ENCODE assay signal across 16 cellular contexts in genomic region chr9:124295097-124295794, GRCh38. TPM values are rescaled to one million over a fixed set of nuclear protein-coding genes. Genes with fewer than 3 reads are reported as not detected.
DNase-seq lines count a peak whose midpoint lies in the region; ATAC-seq and TF ChIP-seq lines count a peak whose summit lies in the region.
"Had no signal": no experiment of that assay in that cellular context is flagged by ENCODE, and none has a peak within 500 bp of the region (broad histone marks: within the 10 kb centered on the region; RNA-seq: fewer than 3 reads in every experiment).

No MANE protein-coding gene starts in this region.

- no peak overlapping the region for H3K4me3 Mint-ChIP-seq in nephron progenitor cell
- H3K4me3 Mint-ChIP-seq in Calu3 (ENCODE audit: low read depth, unreplicated experiment), result no peak overlapping the region
- peak overlapping the region in 1 of 2 donors; percentile 37 for H3K4me3 Mint-ChIP-seq in stimulated activated naive CD8-positive, alpha-beta T cell treated with anti-CD3 and anti-CD28 coated beads, Interleukin-15, amount 100 ng/mL, for 72 hours
- H3K4me3 Mint-ChIP-seq: activated CD4-positive, alpha-beta T cell treated with anti-CD3 and anti-CD28 coated beads for 36 hours; CD4-positive, alpha-beta T cell; central memory CD8-positive, alpha-beta T cell had no signal

- ATAC-seq in stimulated activated naive CD8-positive, alpha-beta T cell treated with anti-CD3 and anti-CD28 coated beads, Interleukin-15, amount 100 ng/mL, for 72 hours, result no peak
- ATAC-seq: activated CD4-positive, alpha-beta T cell treated with anti-CD3 and anti-CD28 coated beads for 36 hours; HCT116 had no signal

- CTCF ChIA-PET in Calu3 (lab: Charles Lee), result interaction anchor here (0.9 kb wide), 1 partner anchor 35 kb away, joined by 3 read pairs; no protein-coding TSS in a partner anchor

- H3K9me3 ChIP-seq in DOHH2 (ENCODE audit: control insufficient read depth, insufficient read depth, low read length) (no peaks in the 10 kb centered on the region), esophagus squamous epithelium (no peaks in the 10 kb centered on the region), MG63 (no peaks in the 10 kb centered on the region)
- H3K9me3 ChIP-seq: psoas muscle had no signal

- no peaks in the 10 kb centered on the region for H3F3A ChIP-seq in DOHH2 (ENCODE audit: control insufficient read depth, insufficient read depth)

- no peaks in the 10 kb centered on the region for H3K79me2 ChIP-seq in DOHH2 (ENCODE audit: control insufficient read depth, low read length)

- H3K36me3 ChIP-seq in DOHH2 (ENCODE audit: control insufficient read depth, low read length) (no peaks in the 10 kb centered on the region), esophagus squamous epithelium (no peaks in the 10 kb centered on the region), MG63 (peaks cover 46% of the 10 kb centered on the region)

- DNase-seq in MV-4-11 (lab: John Stamatoyannopoulos, UW), result peak; percentile 40
- no peak for DNase-seq in esophagus squamous epithelium (lab: John Stamatoyannopoulos, UW)
- peak; percentile 29 for DNase-seq in nephron progenitor cell
- DNase-seq in MG63, result no peak
- no peak for DNase-seq in Calu3
- no peak for DNase-seq in stimulated activated naive CD8-positive, alpha-beta T cell treated with anti-CD3 and anti-CD28 coated beads, Interleukin-15, amount 100 ng/mL, for 72 hours
- no peak for DNase-seq in NCI-H1930 (lab: John Stamatoyannopoulos, UW)
- DNase-seq: activated CD4-positive, alpha-beta T cell treated with anti-CD3 and anti-CD28 coated beads for 36 hours; activated effector memory CD4-positive, alpha-beta T cell treated with Interleukin-2 at 50 U/mL for 16 hours; CD4-positive, alpha-beta T cell; kidney; psoas muscle; SIG-M5 had no signal

- H4K20me1 ChIP-seq in DOHH2 (ENCODE audit: control insufficient read depth, insufficient read depth, low read depth, low read length), result peaks cover 9% of the 10 kb centered on the region; the same call in 1 of the 2 replicates

- H3K36me3 Mint-ChIP-seq in nephron progenitor cell (ENCODE audit: low read depth) (no peaks in the 10 kb centered on the region), Calu3 (ENCODE audit: insufficient read depth, unreplicated experiment) (peaks cover 17% of the 10 kb centered on the region)

- H3K27ac Mint-ChIP-seq in nephron progenitor cell, result no peak overlapping the region
- H3K27ac Mint-ChIP-seq in Calu3 (ENCODE audit: unreplicated experiment), result no peak overlapping the region
- no peak overlapping the region for H3K27ac Mint-ChIP-seq in stimulated activated naive CD8-positive, alpha-beta T cell treated with anti-CD3 and anti-CD28 coated beads, Interleukin-15, amount 100 ng/mL, for 72 hours
- H3K27ac Mint-ChIP-seq: activated CD4-positive, alpha-beta T cell treated with anti-CD3 and anti-CD28 coated beads for 36 hours; CD4-positive, alpha-beta T cell had no signal

- H3K4me2 ChIP-seq in DOHH2 (ENCODE audit: low read length), result peak overlapping the region; percentile 40; the same call in 1 of the 2 replicates

- no peak for TF ChIP-seq POLR2A in esophagus squamous epithelium (IDR thresholded peaks at IDR 0.05)

- no peaks in the 10 kb centered on the region for H3K9me3 Mint-ChIP-seq in nephron progenitor cell
- no peaks in the 10 kb centered on the region for H3K9me3 Mint-ChIP-seq in Calu3 (ENCODE audit: low read depth, unreplicated experiment)
- no peaks in the 10 kb centered on the region for H3K9me3 Mint-ChIP-seq in stimulated activated naive CD8-positive, alpha-beta T cell treated with anti-CD3 and anti-CD28 coated beads, Interleukin-15, amount 100 ng/mL, for 72 hours
- H3K9me3 Mint-ChIP-seq: CD4-positive, alpha-beta T cell; central memory CD8-positive, alpha-beta T cell had no signal

- peaks cover 42% of the 10 kb centered on the region for H3K4me1 Mint-ChIP-seq in nephron progenitor cell
- peaks cover 35% of the 10 kb centered on the region for H3K4me1 Mint-ChIP-seq in Calu3 (ENCODE audit: low read depth, unreplicated experiment)
- peaks cover 73% of the 10 kb centered on the region for H3K4me1 Mint-ChIP-seq in stimulated activated naive CD8-positive, alpha-beta T cell treated with anti-CD3 and anti-CD28 coated beads, Interleukin-15, amount 100 ng/mL, for 72 hours

- intact Hi-C loops in esophagus squamous epithelium (cut with DNase I), result no loop called here
- intact Hi-C loops in Calu3 (cut with micrococcal nuclease; ENCODE audit: unreplicated experiment), result no loop called here

- 0 out of 2 replicates have a peak, but pooled peaks cover 2% of the 10 kb centered on the region for H3K27me3 ChIP-seq in DOHH2 (ENCODE audit: control insufficient read depth, low read length)
- no peaks in the 10 kb centered on the region for H3K27me3 ChIP-seq in esophagus squamous epithelium
- H3K27me3 ChIP-seq in MG63, result no peaks in the 10 kb centered on the region

- H3K9me2 ChIP-seq in DOHH2 (replicated peaks; ENCODE audit: control insufficient read depth, low read length), result no peaks in the 10 kb centered on the region

- TF ChIP-seq CTCF in DOHH2 (IDR thresholded peaks at IDR 0.05; ENCODE audit: low read depth, low read length, poor library complexity, severe bottlenecking) (no peak), esophagus squamous epithelium (IDR thresholded peaks at IDR 0.05) (no peak), nephron progenitor cell (IDR thresholded peaks at IDR 0.05) (no peak), Calu3 (IDR thresholded peaks at IDR 0.05; ENCODE audit: unreplicated experiment) (no peak)

- WGBS in esophagus squamous epithelium, 2 donors, result 70 to 82% methylated on average over 2 to 8 of the region's 19 CpGs

- H3K27me3 Mint-ChIP-seq in nephron progenitor cell (ENCODE audit: low read depth, poor library complexity) (peaks cover 3% of the 10 kb centered on the region), Calu3 (ENCODE audit: unreplicated experiment) (no peaks in the 10 kb centered on the region)
- H3K27me3 Mint-ChIP-seq in stimulated activated naive CD8-positive, alpha-beta T cell treated with anti-CD3 and anti-CD28 coated beads, Interleukin-15, amount 100 ng/mL, for 72 hours, result peaks cover 17% of the 10 kb centered on the region
- H3K27me3 Mint-ChIP-seq: CD4-positive, alpha-beta T cell; central memory CD8-positive, alpha-beta T cell had no signal

- BruUV-seq in Calu3 (replicated peaks; lab: Mats Ljungman, UMichigan), result no TSS peak

- no peak overlapping the region for H3K27ac ChIP-seq in DOHH2 (ENCODE audit: low read depth, low read length)
- H3K27ac ChIP-seq in esophagus squamous epithelium, result peak overlapping the region in 3 of 4 donors; percentile 42 to 67 (median 45)
- H3K27ac ChIP-seq: psoas muscle had no signal

- H3K4me1 ChIP-seq in DOHH2 (ENCODE audit: control insufficient read depth, low read length), result peaks cover 52% of the 10 kb centered on the region
- H3K4me1 ChIP-seq in esophagus squamous epithelium, result peaks cover 7 to 98% (median 46%) of the 10 kb centered on the region in 3 donors

- H3K4me3 ChIP-seq in DOHH2 (ENCODE audit: low read length) (no peak overlapping the region), esophagus squamous epithelium (no peak overlapping the region), MG63 (no peak overlapping the region)
- H3K4me3 ChIP-seq: psoas muscle had no signal

RNA-seq across cellular contexts. Expression of gene NEK6, which starts 37.5 kb away (rescaled TPM):
- total RNA-seq in esophagus squamous epithelium (10 to 100 TPM in 2 of 4 donors, 1 to 10 TPM in 2; 2.0 to 15.3 (median 7.3) TPM), Calu3 (2022) (42.2 and 43.0 TPM in 2 replicates)
- total RNA-seq in MG63 (2014; rRNA removed; shearing (Covaris generic); ENCODE audit: low replicate concordance), result 25.0 and 33.1 TPM in 2 replicates

Comparison
In these comparisons a context has a peak if more than half of its experiments do, and no peak if none do; other contexts are left out.
1. DNase-seq: peak in MV-4-11 (single experiment) and nephron progenitor cell (single experiment); none in esophagus squamous epithelium (single experiment), MG63 (single experiment), Calu3 (single experiment), stimulated activated naive CD8-positive, alpha-beta T cell treated with anti-CD3 and anti-CD28 coated beads, Interleukin-15, amount 100 ng/mL, for 72 hours (0 of 2) and NCI-H1930 (0 of 2).